In genomic region chr5:31859096-31859495, GRCh38 we compare ENCODE assay signal across 36 cellular contexts.
"Had no signal": no experiment of that assay in that cellular context is flagged by ENCODE, and none has a peak within 500 bp of the region (broad histone marks: within the 10 kb centered on the region; RNA-seq: fewer than 3 reads in every experiment).

No MANE protein-coding gene starts in this region.

- DNase-seq: activated B cell treated with CpG ODN at 0.5 μM for 24 hours; activated CD4-positive, alpha-beta memory T cell treated with anti-CD3 and anti-CD28 coated beads for 36 hours; activated CD4-positive, alpha-beta T cell treated with anti-CD3 and anti-CD28 coated beads for 4 hours; activated CD4-positive, alpha-beta T cell treated with anti-CD3 and anti-CD28 coated beads, Interleukin-2, amount 10 ng/mL, durations not matched to agents 24 days and 14 days; activated CD4-positive, alpha-beta T cell treated with anti-CD3 and anti-CD28 coated beads, Interleukin-2, amount 50 U/mL, for 1 hour; activated CD4-positive, alpha-beta T cell treated with anti-CD3 and anti-CD28 coated beads, Interleukin-2, amount 50 U/mL, for 4 hours; activated CD4-positive, CD25-positive, alpha-beta regulatory T cell treated with anti-CD3 and anti-CD28 coated beads, Interleukin-2, amount 50 U/mL, for 72 hours; activated CD8-positive, alpha-beta memory T cell treated with anti-CD3 and anti-CD28 coated beads, Interleukin-2, amount 50 U/mL, for 4 hours; activated CD8-positive, alpha-beta T cell treated with anti-CD3 and anti-CD28 coated beads for 36 hours; activated effector memory CD4-positive, alpha-beta T cell treated with anti-CD3 and anti-CD28 coated beads, Interleukin-2, amount 50 U/mL, for 16 hours; activated gamma-delta T cell treated with Interleukin-2 at 50 U/mL for 16 hours; activated naive CD4-positive, alpha-beta T cell; activated naive CD4-positive, alpha-beta T cell treated with anti-CD3 and anti-CD28 coated beads, Interleukin-2, amount 50 U/mL, for 16 hours; activated naive CD8-positive, alpha-beta T cell treated with anti-CD3 and anti-CD28 coated beads for 36 hours; activated T-cell treated with anti-CD3 and anti-CD28 coated beads for 4 hours; activated T-cell treated with anti-CD3 and anti-CD28 coated beads, Interleukin-2, amount 50 U/mL, for 1 hour; activated T-cell treated with anti-CD3 and anti-CD28 coated beads, Interleukin-2, amount 50 U/mL, for 4 hours; activated T-cell treated with anti-CD3 and anti-CD28 coated beads, Interleukin-2, amount 50 U/mL, for 72 hours; adrenal gland; amniotic stem cell; aorta; body of pancreas; brain microvascular endothelial cell; central memory CD4-positive, alpha-beta T cell; T-helper 2 cell; T-helper 9 cell had no signal

- ATAC-seq: activated CD8-positive, alpha-beta T cell treated with anti-CD3 and anti-CD28 coated beads for 36 hours; activated T-cell treated with anti-CD3 and anti-CD28 coated beads, Interleukin-2, amount 50 U/mL, for 4 hours; activated T-cell treated with anti-CD3 and anti-CD28 coated beads, Interleukin-2, amount 50 U/mL, for 72 hours; activated T-helper 17 cell treated with anti-CD3 and anti-CD28 coated beads, Interleukin-2, amount 50 U/mL, for 72 hours; body of pancreas had no signal

- H3K36me3 ChIP-seq: adrenal gland, brain microvascular endothelial cell, breast epithelium had no signal

- H3K4me1 ChIP-seq: breast epithelium had no signal

- H3K27ac ChIP-seq: adrenal gland, body of pancreas, brain microvascular endothelial cell, breast epithelium, VCaP had no signal

- H3K4me3 ChIP-seq: adrenal gland, body of pancreas, breast epithelium had no signal

- H3K27me3 ChIP-seq: adrenal gland, body of pancreas, brain microvascular endothelial cell, breast epithelium had no signal

- FAIRE-seq: astrocyte, TTC549 had no signal

- H3K4me3 Mint-ChIP-seq: activated B cell treated with CpG ODN at 0.5 μM for 24 hours; activated CD4-positive, alpha-beta memory T cell treated with anti-CD3 and anti-CD28 coated beads for 36 hours; activated CD4-positive, alpha-beta T cell treated with anti-CD3 and anti-CD28 coated beads, Interleukin-2, amount 10 ng/mL, durations not matched to agents 24 days and 14 days; activated CD8-positive, alpha-beta T cell treated with anti-CD3 and anti-CD28 coated beads for 36 hours; activated naive CD4-positive, alpha-beta T cell treated with anti-CD3 and anti-CD28 coated beads for 36 hours; activated naive CD8-positive, alpha-beta T cell treated with anti-CD3 and anti-CD28 coated beads for 36 hours; activated T-cell treated with anti-CD3 and anti-CD28 coated beads, Interleukin-2, amount 50 U/mL, for 4 hours; activated T-cell treated with anti-CD3 and anti-CD28 coated beads, Interleukin-2, amount 50 U/mL, for 72 hours; activated T-helper 1 cell treated with anti-CD3 and anti-CD28 coated beads, Interleukin-12 subunit alpha, Interleukin-12 subunit beta, Interleukin-2, Interleukin-4 antibody, amounts not matched to agents 30 ng/mL and 10 ng/mL and 1 ng/mL, durations not matched to agents 14 hours and 24 hours and 36 hours; activated T-helper 17 cell treated with anti-CD3 and anti-CD28 coated beads, Interleukin-2, amount 50 U/mL, for 72 hours; T-helper 1 cell treated with Interleukin-12 subunit alpha and Interleukin-12 subunit beta and Interleukin-4 antibody, amounts not matched to agents 30 μg/mL and 1 μg/mL, for 36 hours; T-helper 2 cell treated with Interferon-gamma antibody and Interleukin-4, amounts not matched to agents 5 μg/mL and 100 μg/mL, for 36 hours had no signal

- H3K27ac Mint-ChIP-seq: activated B cell treated with CpG ODN at 0.5 μM for 24 hours; activated CD4-positive, alpha-beta memory T cell treated with anti-CD3 and anti-CD28 coated beads for 36 hours; activated CD4-positive, alpha-beta T cell treated with anti-CD3 and anti-CD28 coated beads, Interleukin-2, amount 10 ng/mL, durations not matched to agents 24 days and 14 days; activated CD8-positive, alpha-beta T cell treated with anti-CD3 and anti-CD28 coated beads for 36 hours; activated naive CD4-positive, alpha-beta T cell treated with anti-CD3 and anti-CD28 coated beads for 36 hours; activated naive CD4-positive, alpha-beta T cell treated with anti-CD3 and anti-CD28 coated beads, Interleukin-2, amount 50 U/mL, for 72 hours; activated naive CD8-positive, alpha-beta T cell treated with anti-CD3 and anti-CD28 coated beads for 36 hours; activated T-cell treated with anti-CD3 and anti-CD28 coated beads, Interleukin-2, amount 50 U/mL, for 72 hours; activated T-helper 1 cell treated with anti-CD3 and anti-CD28 coated beads, Interleukin-12 subunit alpha, Interleukin-12 subunit beta, Interleukin-2, Interleukin-4 antibody, amounts not matched to agents 30 ng/mL and 10 ng/mL and 1 ng/mL, durations not matched to agents 14 hours and 24 hours and 36 hours; activated T-helper 17 cell treated with anti-CD3 and anti-CD28 coated beads, Interleukin-2, amount 50 U/mL, for 72 hours; T-helper 1 cell treated with Interleukin-12 subunit alpha and Interleukin-12 subunit beta and Interleukin-4 antibody, amounts not matched to agents 30 μg/mL and 1 μg/mL, for 36 hours; T-helper 2 cell treated with Interferon-gamma antibody and Interleukin-4, amounts not matched to agents 5 μg/mL and 100 μg/mL, for 36 hours had no signal
